Comparison of ENCODE assay signal across 8 cellular contexts in genomic region chr3:26712211-26713026, GRCh38.
DNase-seq lines count a peak whose midpoint lies in the region; ATAC-seq and TF ChIP-seq lines count a peak whose summit lies in the region.

No MANE protein-coding gene starts in this region.

- DNase-seq in Ammon's horn (ENCODE audit: low spot score) (peak; percentile 63), NCI-H2029 treated with DMSO at 0.1 percent for 48 hours (lab: John Stamatoyannopoulos, UW) (peak; percentile 16), brain microvascular endothelial cell (peak; percentile 4), left kidney (ENCODE audit: low read depth, low spot score) (peak; percentile 84), posterior vena cava (ENCODE audit: low spot score) (no peak)
- DNase-seq in CD4-positive, alpha-beta T cell = no peak

- in situ Hi-C loops in brain microvascular endothelial cell (cut with HindIII; ENCODE audit: low pct_ligation_motif_present, low sequenced_read_pairs) = no loop called here

- H3K9me3 Mint-ChIP-seq in CD4-positive, alpha-beta T cell = peaks cover 2% of the 10 kb centered on the region

- H3K9me3 ChIP-seq in CD4-positive, alpha-beta T cell (ENCODE audit: control insufficient read depth, low read length) = no peaks in the 10 kb centered on the region

- H3K4me1 Mint-ChIP-seq in CD4-positive, alpha-beta T cell (ENCODE audit: low read depth) = no peaks in the 10 kb centered on the region

- H3K4me3 Mint-ChIP-seq in CD4-positive, alpha-beta T cell = no peak overlapping the region

- no peaks in the 10 kb centered on the region for H3K36me3 ChIP-seq in brain microvascular endothelial cell (replicated peaks)

- intact Hi-C loops in posterior vena cava (cut with DNase I) = loop anchor here in 1 of 2 donors (5.0 to 10.0 kb wide), 2 partner anchors 870 to 1068 kb away; no protein-coding TSS in a partner anchor
- intact Hi-C loops in CD4-positive, alpha-beta T cell (cut with DNase I, micrococcal nuclease) = loop anchor here in 1 of 2 experiments (10.0 kb wide), 1 partner anchor 1068 kb away; no protein-coding TSS in a partner anchor

- peak; percentile 30 for TF ChIP-seq CTCF in brain microvascular endothelial cell (IDR thresholded peaks at IDR 0.05; ENCODE audit: low read depth, low read length, missing control alignments)
- TF ChIP-seq CTCF in CD4-positive, alpha-beta T cell (IDR thresholded peaks at IDR 0.05) = no peak

- CTCF ChIA-PET in CD4-positive, alpha-beta T cell (lab: Charles Lee) = interaction anchor here (1.5 kb wide), 1 partner anchor 1064 kb away, joined by 7 read pairs; no protein-coding TSS in a partner anchor

- no peak overlapping the region for H3K27ac ChIP-seq in brain microvascular endothelial cell
- H3K27ac ChIP-seq in CD4-positive, alpha-beta T cell (ENCODE audit: low read depth, low read length) = no peak overlapping the region

- no peak overlapping the region for H3K27ac Mint-ChIP-seq in CD4-positive, alpha-beta T cell

- H3K36me3 Mint-ChIP-seq in CD4-positive, alpha-beta T cell (ENCODE audit: low read depth) = no peaks in the 10 kb centered on the region

- H3K4me3 ChIP-seq in brain microvascular endothelial cell (ENCODE audit: low read depth, low read length) = no peak overlapping the region

- ATAC-seq in GM18508 (IDR thresholded peaks at IDR 0.05; ENCODE audit: insufficient read depth, unreplicated experiment) (peak; percentile 83), HG02885 (IDR thresholded peaks at IDR 0.05; ENCODE audit: poor library complexity, unreplicated experiment) (peak; percentile 90)
- ATAC-seq in CD4-positive, alpha-beta T cell (ENCODE audit: poor library complexity) = no peak

- POLR2A ChIA-PET in CD4-positive, alpha-beta T cell (lab: Charles Lee) = no interaction called here

- no peaks in the 10 kb centered on the region for H3K27me3 Mint-ChIP-seq in CD4-positive, alpha-beta T cell

- no peaks in the 10 kb centered on the region for H3K27me3 ChIP-seq in brain microvascular endothelial cell (replicated peaks)
- H3K27me3 ChIP-seq in CD4-positive, alpha-beta T cell (ENCODE audit: control insufficient read depth, insufficient read depth, low read length) = no peaks in the 10 kb centered on the region

Comparison
In these comparisons a context has a peak if more than half of its experiments do, and no peak if none do; other contexts are left out.
1. DNase-seq: peak in Ammon's horn (single experiment), NCI-H2029 treated with DMSO at 0.1 percent for 48 hours (single experiment), brain microvascular endothelial cell (single experiment) and left kidney (single experiment); none in posterior vena cava (single experiment) and CD4-positive, alpha-beta T cell (0 of 10).